12 cellular contexts compared by ENCODE assay signal in the genomic region with DNA sequence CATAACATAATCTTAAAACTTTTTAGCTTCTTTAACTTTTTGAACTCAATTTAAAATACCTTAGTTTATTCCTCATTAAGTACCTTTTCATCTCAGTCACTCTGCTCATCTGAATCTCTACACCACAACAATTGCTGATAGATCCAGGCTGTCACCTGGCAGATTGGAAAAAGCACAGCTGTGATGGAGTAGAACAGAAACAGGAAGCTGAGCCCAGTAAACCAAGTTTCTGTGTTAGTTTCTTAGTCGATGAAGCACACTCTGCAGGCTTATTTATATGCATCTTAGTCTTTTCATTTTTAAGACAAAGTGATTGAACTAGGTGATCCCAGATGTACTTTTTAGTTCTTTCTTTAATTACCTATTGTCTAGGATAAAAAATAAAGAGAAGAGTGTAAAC.
A peak's percentile ranks its signal among the peaks of the same experiment; 100 is the strongest.
DNase-seq lines count a peak whose midpoint lies in the region; ATAC-seq and TF ChIP-seq lines count a peak whose summit lies in the region.
"Had no signal": no experiment of that assay in that cellular context is flagged by ENCODE, and none has a peak within 500 bp of the region (broad histone marks: within the 10 kb centered on the region; RNA-seq: fewer than 3 reads in every experiment).

No MANE protein-coding gene starts in this region.

- H3K9me3 ChIP-seq in thyroid gland, result no peaks in the 10 kb centered on the region
- no peaks in the 10 kb centered on the region for H3K9me3 ChIP-seq in left ventricle myocardium inferior (replicated peaks)

- H3K4me1 ChIP-seq in thyroid gland (no peaks in the 10 kb centered on the region), left ventricle myocardium inferior (no peaks in the 10 kb centered on the region)

- H3K27ac ChIP-seq in thyroid gland (no peak overlapping the region), left ventricle myocardium inferior (replicated peaks) (no peak overlapping the region)
- H3K27ac ChIP-seq: VCaP had no signal

- intact Hi-C loops in thyroid gland (cut with DNase I), result no loop called here
- intact Hi-C loops in left ventricle myocardium inferior (cut with micrococcal nuclease), result no loop called here
- intact Hi-C loops in lower leg skin (cut with DNase I; ENCODE audit: low total_unique reads), result no loop called here

- TF ChIP-seq POLR2A in thyroid gland (IDR thresholded peaks at IDR 0.05) (no peak), lower leg skin (IDR thresholded peaks at IDR 0.05) (no peak)

- TF ChIP-seq CTCF in thyroid gland (IDR thresholded peaks at IDR 0.05) (no peak), left ventricle myocardium inferior (IDR thresholded peaks at IDR 0.05; ENCODE audit: borderline replicate concordance) (no peak), lower leg skin (IDR thresholded peaks at IDR 0.05) (no peak)

- WGBS in thyroid gland, 2 donors, result 35 to 52% methylated on average over 1 of the region's 1 CpG
- 21 to 36% methylated on average over 1 of the region's 1 CpG for WGBS in lower leg skin, 2 donors

- H3K36me3 ChIP-seq in thyroid gland (no peaks in the 10 kb centered on the region), left ventricle myocardium inferior (no peaks in the 10 kb centered on the region)

- no peaks in the 10 kb centered on the region for H3K27me3 ChIP-seq in thyroid gland
- H3K27me3 ChIP-seq in left ventricle myocardium inferior (ENCODE audit: low read depth), result no peaks in the 10 kb centered on the region

- no peak for DNase-seq in thyroid gland
- no peak for DNase-seq in CD1c-positive myeloid dendritic cell (ENCODE audit: extremely low spot score)
- no peak for DNase-seq in left ventricle myocardium inferior
- no peak for DNase-seq in lower leg skin (ENCODE audit: low spot score in 2 of 2)
- DNase-seq: activated T-cell treated with anti-CD3 and anti-CD28 coated beads, Interleukin-2, amount 50 U/mL, for 48 hours; HFFc6; stimulated activated naive CD8-positive, alpha-beta T cell treated with anti-CD3 and anti-CD28 coated beads, Interleukin-15, amount 100 ng/mL, for 72 hours had no signal

- H3K4me3 ChIP-seq in thyroid gland (replicated peaks in 1 of 3), result no peak overlapping the region
- no peak overlapping the region for H3K4me3 ChIP-seq in left ventricle myocardium inferior
- no peak overlapping the region for H3K4me3 ChIP-seq in lower leg skin (ENCODE audit: low read depth, poor library complexity, severe bottlenecking)

- ATAC-seq in GM18502 (IDR thresholded peaks at IDR 0.05; ENCODE audit: poor library complexity, unreplicated experiment) (peak; percentile 80), GM19438 (IDR thresholded peaks at IDR 0.05; ENCODE audit: low read depth, unreplicated experiment) (peak; percentile 82), HG02870 (IDR thresholded peaks at IDR 0.05; ENCODE audit: unreplicated experiment) (peak; percentile 80), HG03521 (IDR thresholded peaks at IDR 0.05; ENCODE audit: unreplicated experiment) (peak; percentile 75)
- ATAC-seq: stimulated activated naive CD8-positive, alpha-beta T cell treated with anti-CD3 and anti-CD28 coated beads, Interleukin-15, amount 100 ng/mL, for 72 hours had no signal
